ENCODE assay signal across 36 cellular contexts in the genomic region with DNA sequence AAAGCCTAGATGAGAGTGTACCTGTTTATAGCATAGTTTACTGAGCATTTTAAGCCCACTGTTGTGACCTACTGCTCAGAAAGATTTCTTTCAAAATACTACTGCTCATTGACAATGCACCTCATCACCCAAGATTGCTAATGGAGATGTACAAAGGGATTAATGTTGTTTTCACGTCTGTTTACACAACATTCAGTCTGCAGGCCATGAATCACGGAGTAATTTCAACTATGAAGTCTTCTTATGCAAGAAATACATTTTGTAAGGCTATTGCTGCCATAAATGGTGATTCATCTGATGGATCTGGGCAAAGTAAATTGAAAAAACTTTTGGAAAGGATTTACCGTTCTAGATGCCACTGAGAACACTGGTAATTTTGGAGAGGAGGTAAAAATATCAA.
DNase-seq lines count a peak whose midpoint lies in the region; ATAC-seq, FAIRE-seq and TF ChIP-seq lines count a peak whose summit lies in the region.
"Had no signal": no experiment of that assay in that cellular context is flagged by ENCODE, and none has a peak within 500 bp of the region (broad histone marks: within the 10 kb centered on the region; RNA-seq: fewer than 3 reads in every experiment).

No MANE protein-coding gene starts in this region.

- no peak overlapping the region for H3K9ac ChIP-seq in HepG2 (ENCODE audit: insufficient read depth, low read depth, low read length)
- H3K9ac ChIP-seq in kidney (ENCODE audit: low read length in 2 of 2) = no peak overlapping the region
- H3K9ac ChIP-seq: parathyroid adenoma had no signal

- DNase-seq in MCF 10A (ENCODE audit: unreplicated experiment) (peak; percentile 79), breast epithelium (ENCODE audit: low spot score in 2 of 2) (no peak), RWPE2 (ENCODE audit: low spot score) (no peak), fibroblast of gingiva (ENCODE audit: low read depth) (peak; percentile 83), NCI-H1092 (lab: John Stamatoyannopoulos, UW) (no peak), HepG2 (ENCODE audit: low spot score) (no peak), kidney (no peak)
- DNase-seq: activated CD4-positive, alpha-beta T cell treated with anti-CD3 and anti-CD28 coated beads for 48 hours; activated gamma-delta T cell; activated T-cell treated with anti-CD3 and anti-CD28 coated beads, Interleukin-2, amount 50 U/mL, for 1 hour; AML-193; CD4-positive, alpha-beta T cell; dermis blood vessel endothelial cell; endodermal cell; hippocampal formation; immature natural killer cell; Kasumi-1; MV-4-11; NCI-H146; NCI-H2107; NCI-H446 treated with DMSO at 0.1 percent for 48 hours; NCI-H82; SJCRH30; small intestine; stimulated activated naive CD4-positive, alpha-beta T cell treated with Interleukin-2 at 50 U/mL for 16 hours; SW 1271; T1000; WERI-Rb-1 had no signal

- intact Hi-C loops in MCF 10A (cut with micrococcal nuclease) = no loop called here
- intact Hi-C loops in breast epithelium (cut with DNase I; ENCODE audit: low total_unique reads) = no loop called here
- intact Hi-C loops in HepG2 (cut with micrococcal nuclease; ENCODE audit: unreplicated experiment) = no loop called here
- intact Hi-C loops in kidney (cut with DNase I) = no loop called here

- ATAC-seq in RWPE2 (ENCODE audit: low read depth) = peak; percentile 96
- ATAC-seq in HepG2 = no peak
- ATAC-seq in HG03108 (IDR thresholded peaks at IDR 0.05; ENCODE audit: unreplicated experiment) = no peak
- ATAC-seq: GM12878 had no signal

- no peaks in the 10 kb centered on the region for H3K27me3 ChIP-seq in breast epithelium
- H3K27me3 ChIP-seq in RWPE2 (ENCODE audit: insufficient read depth, poor library complexity, severe bottlenecking) = no peaks in the 10 kb centered on the region
- no peaks in the 10 kb centered on the region for H3K27me3 ChIP-seq in HepG2 (ENCODE audit: control insufficient read depth in 1 of 2, insufficient read depth in 2 of 2, low read length in 2 of 2)
- H3K27me3 ChIP-seq: esophagus muscularis mucosa, SJCRH30 had no signal

- H3K4me3 Mint-ChIP-seq in MCF 10A (ENCODE audit: unreplicated experiment) = no peak overlapping the region
- H3K4me3 Mint-ChIP-seq: CD4-positive, alpha-beta T cell; central memory CD8-positive, alpha-beta T cell; endodermal cell; immature natural killer cell; memory B cell had no signal

- peaks cover 18% of the 10 kb centered on the region for H3K4me1 Mint-ChIP-seq in MCF 10A (ENCODE audit: insufficient read depth, unreplicated experiment)
- H3K4me1 Mint-ChIP-seq: central memory CD8-positive, alpha-beta T cell; endodermal cell; immature natural killer cell; memory B cell had no signal

- H3K4me1 ChIP-seq in breast epithelium (no peaks in the 10 kb centered on the region), RWPE2 (ENCODE audit: insufficient read depth, poor library complexity, severe bottlenecking) (peaks cover 11% of the 10 kb centered on the region), HepG2 (ENCODE audit: insufficient read depth, low read length) (no peaks in the 10 kb centered on the region), kidney (ENCODE audit: control insufficient read depth in 1 of 2, insufficient read depth in 1 of 2, low read depth in 1 of 2, low read length in 2 of 2) (no peaks in the 10 kb centered on the region)
- H3K4me1 ChIP-seq: esophagus muscularis mucosa, parathyroid adenoma, SJCRH30 had no signal

- WGBS in HepG2 (ENCODE audit: low lambda C conversion rate) = 36% methylated on average over 3 of the region's 3 CpGs

- H3K4me3 ChIP-seq in breast epithelium (no peak overlapping the region), RWPE2 (ENCODE audit: severe bottlenecking) (no peak overlapping the region), HepG2 (replicated peaks in 1 of 3; ENCODE audit: insufficient read depth in 1 of 3, low read depth in 2 of 3, low read length in 3 of 3) (no peak overlapping the region), kidney (ENCODE audit: low read length in 2 of 2) (no peak overlapping the region)
- H3K4me3 ChIP-seq: esophagus muscularis mucosa, GM12878, SJCRH30 had no signal

- H3K9me3 ChIP-seq in breast epithelium (peaks cover 0 to 15% of the 10 kb centered on the region in 2 donors), RWPE2 (ENCODE audit: severe bottlenecking) (no peaks in the 10 kb centered on the region), HepG2 (ENCODE audit: low read length) (peaks cover 19% of the 10 kb centered on the region), kidney (ENCODE audit: control insufficient read depth in 1 of 2, low read length in 2 of 2) (peaks cover 0 to 3% of the 10 kb centered on the region in 2 donors)

- no peak for TF ChIP-seq RAD21 in HepG2 (CRISPR knock-in tag; IDR thresholded peaks at IDR 0.05)

- no peak for TF ChIP-seq POLR2A in breast epithelium (IDR thresholded peaks at IDR 0.05)
- TF ChIP-seq POLR2A in HepG2 (IDR thresholded peaks at IDR 0.05; ENCODE audit: insufficient read depth in 1 of 2, low read depth in 2 of 2, low read length in 2 of 2) = no peak

- POLR2A ChIA-PET in MCF 10A (lab: Yijun Ruan, JAX) = no interaction called here
- POLR2A ChIA-PET in HepG2 (lab: Yijun Ruan, JAX) = no interaction called here

- H3K27ac Mint-ChIP-seq in MCF 10A (ENCODE audit: low read depth, unreplicated experiment) = peak overlapping the region; percentile 88
- H3K27ac Mint-ChIP-seq: CD4-positive, alpha-beta T cell; endodermal cell; immature natural killer cell; memory B cell had no signal

- TF ChIP-seq CTCF in MCF 10A (IDR thresholded peaks at IDR 0.05; ENCODE audit: unreplicated experiment) = no peak
- TF ChIP-seq CTCF in breast epithelium (IDR thresholded peaks at IDR 0.05) = no peak
- TF ChIP-seq CTCF in RWPE2 (IDR thresholded peaks at IDR 0.05; ENCODE audit: poor library complexity, severe bottlenecking) = no peak
- no peak for TF ChIP-seq CTCF in HepG2 (CRISPR knock-in tag; IDR thresholded peaks at IDR 0.05)
- no peak for TF ChIP-seq CTCF in kidney (IDR thresholded peaks at IDR 0.05; ENCODE audit: borderline replicate concordance, extremely low read depth, insufficient read depth)

- H3K4me2 ChIP-seq in HepG2 (ENCODE audit: low read depth, low read length) = no peak overlapping the region

- H3K27ac ChIP-seq in breast epithelium = no peak overlapping the region
- H3K27ac ChIP-seq in RWPE2 (ENCODE audit: poor library complexity, severe bottlenecking) = peak overlapping the region; percentile 25
- no peak overlapping the region for H3K27ac ChIP-seq in HepG2 (ENCODE audit: extremely low read length, insufficient read depth, low read length)
- no peak overlapping the region for H3K27ac ChIP-seq in kidney (ENCODE audit: low read depth in 2 of 2, low read length in 2 of 2)
- H3K27ac ChIP-seq: 22Rv1, esophagus muscularis mucosa, parathyroid adenoma, SJCRH30, WERI-Rb-1 had no signal

- H2AFZ ChIP-seq in HepG2 (ENCODE audit: low read length) = no peak overlapping the region
- H2AFZ ChIP-seq: parathyroid adenoma had no signal

- FAIRE-seq in HepG2 (lab: Jason Lieb, UNC) (no peak), kidney (lab: Jason Lieb, UNC) (no peak)
- FAIRE-seq: D721Med, GM12878, small intestine had no signal

- H3K27me3 Mint-ChIP-seq in MCF 10A (ENCODE audit: insufficient read depth, unreplicated experiment) = no peaks in the 10 kb centered on the region
- H3K27me3 Mint-ChIP-seq: CD4-positive, alpha-beta T cell; central memory CD8-positive, alpha-beta T cell; memory B cell had no signal

- TF ChIP-seq EP300 in HepG2 (IDR thresholded peaks at IDR 0.05; ENCODE audit: low read depth in 2 of 2, low read length in 2 of 2) (no peak), HepG2 (CRISPR knock-in tag; IDR thresholded peaks at IDR 0.05; ENCODE audit: borderline replicate concordance) (no peak)

- CTCF ChIA-PET in MCF 10A (lab: Yijun Ruan, JAX) = no interaction called here
- CTCF ChIA-PET in HepG2 (lab: Yijun Ruan, JAX; ENCODE audit: low intra/inter-chr PET ratio, low total read pairs) = no interaction called here

- in situ Hi-C loops in HepG2 (cut with HindIII; ENCODE audit: extremely low pct_ligation_motif_present, low pct_unique_long_range_greater_than_20kb) = no loop called here

- H3K36me3 ChIP-seq in breast epithelium (no peaks in the 10 kb centered on the region), RWPE2 (ENCODE audit: low read depth) (no peaks in the 10 kb centered on the region), HepG2 (replicated peaks in 1 of 2; ENCODE audit: control insufficient read depth in 1 of 2, insufficient read depth in 2 of 2, low read length in 2 of 2) (no peaks in the 10 kb centered on the region), kidney (ENCODE audit: control insufficient read depth in 1 of 2, insufficient read depth in 2 of 2, low read length in 2 of 2) (no peaks in the 10 kb centered on the region)
- H3K36me3 ChIP-seq: esophagus muscularis mucosa, SJCRH30, WERI-Rb-1 had no signal

- peaks cover 6% of the 10 kb centered on the region for H3K36me3 Mint-ChIP-seq in MCF 10A (ENCODE audit: insufficient read depth, unreplicated experiment)

- no peaks in the 10 kb centered on the region for H3K9me3 Mint-ChIP-seq in MCF 10A (ENCODE audit: unreplicated experiment)
- H3K9me3 Mint-ChIP-seq: CD4-positive, alpha-beta T cell; central memory CD8-positive, alpha-beta T cell had no signal

- H4K20me1 ChIP-seq in HepG2 (ENCODE audit: insufficient read depth, low read length) = no peaks in the 10 kb centered on the region

- H3K79me2 ChIP-seq in HepG2 (ENCODE audit: insufficient read depth, low read length) = no peaks in the 10 kb centered on the region
- H3K79me2 ChIP-seq: parathyroid adenoma had no signal

- BruUV-seq in MCF 10A (replicated peaks; lab: Mats Ljungman, UMichigan) = no TSS peak
- no TSS peak for BruUV-seq in HepG2 (replicated peaks; lab: Mats Ljungman, UMichigan)

TF ChIP-seq in HepG2, 621 proteins besides CTCF, POLR2A, EP300 and RAD21 (continues in another document):
- TF ChIP-seq GTF2F1 (IDR thresholded peaks at IDR 0.05; ENCODE audit: low read length) (no peak), CCDC6 (CRISPR knock-in tag; IDR thresholded peaks at IDR 0.05) (no peak), PRPF4 (IDR thresholded peaks at IDR 0.05; ENCODE audit: low read depth, low read length, poor library complexity, severe bottlenecking) (no peak), ZNF776 (CRISPR knock-in tag; IDR thresholded peaks at IDR 0.05) (no peak), IKZF4 (CRISPR knock-in tag; IDR thresholded peaks at IDR 0.05; ENCODE audit: borderline replicate concordance, low read depth, not compliant biosample characterization) (no peak)
- TF ChIP-seq, protein P1, sequence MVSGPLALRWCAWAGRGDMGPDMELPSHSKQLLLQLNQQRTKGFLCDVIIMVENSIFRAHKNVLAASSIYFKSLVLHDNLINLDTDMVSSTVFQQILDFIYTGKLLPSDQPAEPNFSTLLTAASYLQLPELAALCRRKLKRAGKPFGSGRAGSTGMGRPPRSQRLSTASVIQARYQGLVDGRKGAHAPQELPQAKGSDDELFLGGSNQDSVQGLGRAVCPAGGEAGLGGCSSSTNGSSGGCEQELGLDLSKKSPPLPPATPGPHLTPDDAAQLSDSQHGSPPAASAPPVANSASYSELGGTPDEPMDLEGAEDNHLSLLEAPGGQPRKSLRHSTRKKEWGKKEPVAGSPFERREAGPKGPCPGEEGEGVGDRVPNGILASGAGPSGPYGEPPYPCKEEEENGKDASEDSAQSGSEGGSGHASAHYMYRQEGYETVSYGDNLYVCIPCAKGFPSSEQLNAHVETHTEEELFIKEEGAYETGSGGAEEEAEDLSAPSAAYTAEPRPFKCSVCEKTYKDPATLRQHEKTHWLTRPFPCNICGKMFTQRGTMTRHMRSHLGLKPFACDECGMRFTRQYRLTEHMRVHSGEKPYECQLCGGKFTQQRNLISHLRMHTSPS (CRISPR knock-in tag; IDR thresholded peaks at IDR 0.05; ENCODE audit: low read depth) = no peak

Comparison
In these comparisons a context has a peak if more than half of its experiments do, and no peak if none do; other contexts are left out.
1. DNase-seq: peak in MCF 10A (single experiment) and fibroblast of gingiva (single experiment); none in breast epithelium (0 of 2), RWPE2 (single experiment), NCI-H1092 (single experiment), HepG2 (single experiment) and kidney (single experiment).